ENCODE assay signal across 30 cellular contexts in genomic region chr11:14018441-14018840, GRCh38. TPM values are rescaled to one million over a fixed set of nuclear protein-coding genes. Genes with fewer than 3 reads are reported as not detected.
"Had no signal": no experiment of that assay in that cellular context is flagged by ENCODE, and none has a peak within 500 bp of the region (broad histone marks: within the 10 kb centered on the region; RNA-seq: fewer than 3 reads in every experiment).

No MANE protein-coding gene starts in this region.

- H3K9me3 Mint-ChIP-seq: mesothelial cell of epicardium; naive B cell; natural killer cell treated with Interleukin-12 subunit alpha and Interleukin-12 subunit beta and Interleukin-15 and Interleukin-18, amount 100 ng/mL, for 72 hours; neural crest cell; stimulated activated memory B cell treated with anti-CD40 and anti-IgM and Interleukin-4, amounts not matched to agents 10 μg/mL and 1 μg/mL and 100 μg/mL, for 72 hours had no signal

- H2AFZ ChIP-seq: parathyroid adenoma had no signal

- H3K27ac ChIP-seq: coronary artery, esophagus squamous epithelium, heart right ventricle, left lung, parathyroid adenoma, prostate gland, sigmoid colon, spleen, thoracic aorta, tibial nerve, upper lobe of left lung had no signal

- H3K9ac ChIP-seq: parathyroid adenoma had no signal

- H3K9me3 ChIP-seq: esophagus squamous epithelium, heart right ventricle, left lung, mucosa of descending colon, prostate gland, sigmoid colon, spleen, thoracic aorta, tibial nerve, upper lobe of left lung had no signal

- H3K4me3 ChIP-seq: coronary artery, esophagus squamous epithelium, heart right ventricle, left lung, mucosa of descending colon, prostate gland, sigmoid colon, spleen, thoracic aorta, tibial nerve, upper lobe of left lung had no signal

- H3K4me3 Mint-ChIP-seq: mesothelial cell of epicardium; naive B cell; natural killer cell treated with Interleukin-12 subunit alpha and Interleukin-12 subunit beta and Interleukin-15 and Interleukin-18, amount 100 ng/mL, for 72 hours; neural crest cell; stimulated activated memory B cell treated with anti-CD40 and anti-IgM and Interleukin-4, amounts not matched to agents 10 μg/mL and 1 μg/mL and 100 μg/mL, for 72 hours had no signal

- H3K4me1 ChIP-seq: left lung, parathyroid adenoma, prostate gland, spleen, tibial nerve, upper lobe of left lung had no signal

- DNase-seq: dermis blood vessel endothelial cell; effector memory CD4-positive, alpha-beta T cell; esophagus squamous epithelium; foreskin melanocyte; glutamatergic neuron; heart right ventricle; hypothalamus; left cardiac atrium; left lung; mesenchymal stem cell; mucosa of descending colon; naive B cell; right cardiac atrium; sigmoid colon; spleen; stimulated activated CD4-positive, alpha-beta T cell treated with anti-CD3 and anti-CD28 coated beads, Interleukin-4, amount 100 ng/mL, for 4 hours; stimulated activated naive CD8-positive, alpha-beta T cell treated with anti-CD3 and anti-CD28 coated beads, Interleukin-15, Interleukin-2, amounts not matched to agents 100 U/mL and 50 U/mL, for 24 hours; upper lobe of left lung had no signal

- FAIRE-seq: endothelial cell of umbilical vein, keratinocyte, urothelium cell line had no signal

- H3K36me3 ChIP-seq: esophagus squamous epithelium, heart right ventricle, left lung, prostate gland, sigmoid colon, spleen, thoracic aorta, tibial nerve, upper lobe of left lung had no signal

- H3K36me3 Mint-ChIP-seq: mesothelial cell of epicardium; naive B cell; natural killer cell treated with Interleukin-12 subunit alpha and Interleukin-12 subunit beta and Interleukin-15 and Interleukin-18, amount 100 ng/mL, for 72 hours; stimulated activated memory B cell treated with anti-CD40 and anti-IgM and Interleukin-4, amounts not matched to agents 10 μg/mL and 1 μg/mL and 100 μg/mL, for 72 hours had no signal

- ATAC-seq: heart right ventricle; left cardiac atrium; left lung; mucosa of descending colon; natural killer cell treated with Interleukin-12 subunit alpha and Interleukin-12 subunit beta and Interleukin-15 and Interleukin-18, amount 100 ng/mL, for 72 hours; right cardiac atrium; stimulated activated memory B cell treated with anti-CD40 and anti-IgM and Interleukin-4, amounts not matched to agents 10 μg/mL and 1 μg/mL and 100 μg/mL, for 72 hours; stimulated activated naive CD8-positive, alpha-beta T cell treated with anti-CD3 and anti-CD28 coated beads, Interleukin-15, Interleukin-2, amounts not matched to agents 100 U/mL and 50 U/mL, for 24 hours had no signal

- H3K27me3 ChIP-seq: esophagus squamous epithelium, sigmoid colon, upper lobe of left lung had no signal

- H3K27ac Mint-ChIP-seq: mesothelial cell of epicardium; natural killer cell treated with Interleukin-12 subunit alpha and Interleukin-12 subunit beta and Interleukin-15 and Interleukin-18, amount 100 ng/mL, for 72 hours; stimulated activated memory B cell treated with anti-CD40 and anti-IgM and Interleukin-4, amounts not matched to agents 10 μg/mL and 1 μg/mL and 100 μg/mL, for 72 hours had no signal

- H3K4me1 Mint-ChIP-seq: naive B cell; stimulated activated memory B cell treated with anti-CD40 and anti-IgM and Interleukin-4, amounts not matched to agents 10 μg/mL and 1 μg/mL and 100 μg/mL, for 72 hours had no signal

- H3K79me2 ChIP-seq: parathyroid adenoma had no signal

RNA-seq across cellular contexts. Expression of gene SPON1, which starts 55.9 kb away (rescaled TPM):
- polyA plus RNA-seq: endothelial cell of umbilical vein, keratinocyte had no signal
